Comparison of ENCODE assay signal across 13 cellular contexts in the genomic region with DNA sequence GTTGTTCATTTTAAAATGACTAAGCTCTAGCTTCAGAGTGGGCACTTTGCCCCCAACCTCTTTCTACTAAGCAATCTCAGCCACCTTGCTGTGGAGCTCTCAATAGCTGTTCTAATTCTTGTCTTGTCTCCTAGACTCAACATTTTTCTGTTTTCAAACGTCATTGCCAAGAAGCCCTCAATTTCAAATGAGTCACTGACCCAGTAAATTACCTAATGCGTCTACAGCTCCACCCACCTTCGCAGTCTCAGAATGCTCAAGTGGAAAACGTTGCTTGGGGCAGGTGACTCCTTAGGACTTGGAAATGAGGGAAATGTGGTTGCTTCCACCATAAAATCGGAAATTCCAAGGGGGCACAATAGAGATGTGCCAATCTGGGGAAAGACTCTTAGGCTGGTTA. TPM values are rescaled to one million over a fixed set of nuclear protein-coding genes. Genes with fewer than 3 reads are reported as not detected.
DNase-seq lines count a peak whose midpoint lies in the region; ATAC-seq, FAIRE-seq and TF ChIP-seq lines count a peak whose summit lies in the region.
"Had no signal": no experiment of that assay in that cellular context is flagged by ENCODE, and none has a peak within 500 bp of the region (broad histone marks: within the 10 kb centered on the region; RNA-seq: fewer than 3 reads in every experiment).

No MANE protein-coding gene starts in this region.

- intact Hi-C loops in activated CD4-positive, alpha-beta T cell treated with anti-CD3 and anti-CD28 coated beads, Interleukin-2, amount 10 ng/mL, durations not matched to agents 24 days and 14 days (cut with micrococcal nuclease): no loop called here
- intact Hi-C loops in PC-3 (cut with micrococcal nuclease): no loop called here

- CTCF ChIA-PET in PC-3 (lab: Charles Lee): no interaction called here

- DNase-seq in activated CD4-positive, alpha-beta T cell treated with anti-CD3 and anti-CD28 coated beads for 48 hours: peak; percentile 14
- no peak for DNase-seq in activated CD4-positive, alpha-beta T cell treated with anti-CD3 and anti-CD28 coated beads, Interleukin-2, amount 10 ng/mL, durations not matched to agents 24 days and 14 days
- DNase-seq in PC-3 (peak; percentile 42), small intestine (peak; percentile 23), frontal cortex (ENCODE audit: low spot score in 2 of 2) (no peak), NCI-H774 (lab: John Stamatoyannopoulos, UW) (no peak), DMS153 (lab: John Stamatoyannopoulos, UW) (no peak)
- DNase-seq: esophagus squamous epithelium; NCI-H1930; Right ventricle myocardium superior; stimulated activated CD4-positive, alpha-beta T cell treated with anti-CD3 and anti-CD28 coated beads, Interleukin-2, amount 100 ng/mL, for 48 hours; WERI-Rb-1 had no signal

- H3K27ac ChIP-seq in PC-3 (ENCODE audit: low read length) (no peak overlapping the region), gastroesophageal sphincter (no peak overlapping the region), small intestine (ENCODE audit: low read depth in 1 of 2, low read length in 1 of 2) (no peak overlapping the region)
- H3K27ac ChIP-seq: esophagus squamous epithelium, WERI-Rb-1 had no signal

- H3K79me2 ChIP-seq in PC-3 (ENCODE audit: low read length): no peaks in the 10 kb centered on the region

- no peak for TF ChIP-seq POLR2A in gastroesophageal sphincter (IDR thresholded peaks at IDR 0.05)

- no peak overlapping the region for H3K27ac Mint-ChIP-seq in activated CD4-positive, alpha-beta T cell treated with anti-CD3 and anti-CD28 coated beads, Interleukin-2, amount 10 ng/mL, durations not matched to agents 24 days and 14 days

- H3K9me2 ChIP-seq in PC-3 (replicated peaks; ENCODE audit: low read length): no peaks in the 10 kb centered on the region

- H3K36me3 Mint-ChIP-seq in activated CD4-positive, alpha-beta T cell treated with anti-CD3 and anti-CD28 coated beads, Interleukin-2, amount 10 ng/mL, durations not matched to agents 24 days and 14 days (ENCODE audit: low read depth): no peaks in the 10 kb centered on the region

- 48 to 64% methylated on average over 4 to 5 of the region's 5 CpGs for WGBS in gastroesophageal sphincter (ENCODE audit: low coverage in 1 of 2), 2 donors
- 25 to 42% (median 29%) methylated on average over 5 of the region's 5 CpGs for WGBS in small intestine, 3 donors

- H2AFZ ChIP-seq in PC-3 (ENCODE audit: low read length): no peak overlapping the region

- H3K9me3 Mint-ChIP-seq in activated CD4-positive, alpha-beta T cell treated with anti-CD3 and anti-CD28 coated beads, Interleukin-2, amount 10 ng/mL, durations not matched to agents 24 days and 14 days: no peaks in the 10 kb centered on the region

- no peaks in the 10 kb centered on the region for H3F3A ChIP-seq in PC-3 (ENCODE audit: low read length, unreplicated experiment)

- no peak overlapping the region for H3K4me2 ChIP-seq in PC-3 (ENCODE audit: low read length)

- peaks cover 5% of the 10 kb centered on the region for H3K27me3 Mint-ChIP-seq in activated CD4-positive, alpha-beta T cell treated with anti-CD3 and anti-CD28 coated beads, Interleukin-2, amount 10 ng/mL, durations not matched to agents 24 days and 14 days

- POLR2A ChIA-PET in PC-3 (lab: Charles Lee; ENCODE audit: unreplicated experiment): no interaction called here

- ATAC-seq in PC-3 (peak; percentile 48; the same call in 1 of the 2 replicates), gastroesophageal sphincter (peak; percentile 83)

- no peaks in the 10 kb centered on the region for H3K4me1 Mint-ChIP-seq in activated CD4-positive, alpha-beta T cell treated with anti-CD3 and anti-CD28 coated beads, Interleukin-2, amount 10 ng/mL, durations not matched to agents 24 days and 14 days

- no peak overlapping the region for H3K4me3 ChIP-seq in PC-3 (ENCODE audit: low read length)
- H3K4me3 ChIP-seq in gastroesophageal sphincter: no peak overlapping the region
- H3K4me3 ChIP-seq in small intestine (ENCODE audit: low read depth in 1 of 2, low read length in 2 of 2): no peak overlapping the region
- H3K4me3 ChIP-seq: esophagus squamous epithelium had no signal

- H3K27me3 ChIP-seq in PC-3 (ENCODE audit: low read length) (no peaks in the 10 kb centered on the region), gastroesophageal sphincter (no peaks in the 10 kb centered on the region), small intestine (ENCODE audit: control insufficient read depth in 2 of 2, insufficient read depth in 2 of 2, low read length in 2 of 2) (no peaks in the 10 kb centered on the region)

- H3K4me1 ChIP-seq in PC-3 (ENCODE audit: insufficient read depth, low read length) (no peaks in the 10 kb centered on the region), gastroesophageal sphincter (no peaks in the 10 kb centered on the region), small intestine (ENCODE audit: control insufficient read depth in 2 of 2, insufficient read depth in 1 of 2, low read depth in 1 of 2, low read length in 1 of 2) (no peaks in the 10 kb centered on the region)
- H3K4me1 ChIP-seq: esophagus squamous epithelium had no signal

- H3K4me3 Mint-ChIP-seq in activated CD4-positive, alpha-beta T cell treated with anti-CD3 and anti-CD28 coated beads, Interleukin-2, amount 10 ng/mL, durations not matched to agents 24 days and 14 days: no peak overlapping the region

- BruUV-seq in PC-3 (replicated peaks; lab: Mats Ljungman, UMichigan): no TSS peak

- no peaks in the 10 kb centered on the region for H3K9me3 ChIP-seq in PC-3 (ENCODE audit: low read length)
- no peaks in the 10 kb centered on the region for H3K9me3 ChIP-seq in gastroesophageal sphincter
- no peaks in the 10 kb centered on the region for H3K9me3 ChIP-seq in small intestine (ENCODE audit: control insufficient read depth, low read depth)
- H3K9me3 ChIP-seq: esophagus squamous epithelium had no signal

- TF ChIP-seq CTCF in PC-3 (conservative IDR thresholded peaks at IDR 0.05; ENCODE audit: low read depth, low read length) (no peak), gastroesophageal sphincter (IDR thresholded peaks at IDR 0.05) (no peak)

- H3K36me3 ChIP-seq in PC-3 (ENCODE audit: low read depth, low read length): no peaks in the 10 kb centered on the region
- no peaks in the 10 kb centered on the region for H3K36me3 ChIP-seq in gastroesophageal sphincter
- H3K36me3 ChIP-seq in small intestine (ENCODE audit: control insufficient read depth in 2 of 2, insufficient read depth in 2 of 2, low read length in 2 of 2): no peaks in the 10 kb centered on the region
- H3K36me3 ChIP-seq: esophagus squamous epithelium, WERI-Rb-1 had no signal

- H3K9ac ChIP-seq in PC-3 (ENCODE audit: low read length): no peak overlapping the region

- TF ChIP-seq EP300 in gastroesophageal sphincter (IDR thresholded peaks at IDR 0.05): no peak

- no peak for FAIRE-seq in small intestine (lab: Jason Lieb, UNC)
- FAIRE-seq in frontal cortex (lab: Jason Lieb, UNC): no peak

- no peaks in the 10 kb centered on the region for H4K20me1 ChIP-seq in PC-3 (ENCODE audit: low read length)

RNA-seq across cellular contexts. Expression of gene ING2, which starts 59.0 kb away (rescaled TPM):
- 12.4 and 13.5 TPM in 2 replicates for total RNA-seq in activated CD4-positive, alpha-beta T cell treated with anti-CD3 and anti-CD28 coated beads, Interleukin-2, amount 10 ng/mL, durations not matched to agents 24 days and 14 days
- total RNA-seq in PC-3 (2014; rRNA removed): 12.4 and 17.3 TPM in 2 replicates
- 10 to 100 TPM; 27.9 to 64.4 (median 48.4) TPM for total RNA-seq in gastroesophageal sphincter
- polyA plus RNA-seq in small intestine: 10 to 100 TPM; 16.5 to 33.5 (median 26.2) TPM
- 16.3 TPM for total RNA-seq in frontal cortex

Comparison
In these comparisons a context has a peak if more than half of its experiments do, and no peak if none do; other contexts are left out.
1. DNase-seq: peak in activated CD4-positive, alpha-beta T cell treated with anti-CD3 and anti-CD28 coated beads for 48 hours (single experiment), PC-3 (single experiment) and small intestine (single experiment); none in activated CD4-positive, alpha-beta T cell treated with anti-CD3 and anti-CD28 coated beads, Interleukin-2, amount 10 ng/mL, durations not matched to agents 24 days and 14 days (single experiment), frontal cortex (0 of 2), NCI-H774 (single experiment) and DMS153 (single experiment).